Comparison of ENCODE assay signal across 12 cellular contexts in the genomic region with DNA sequence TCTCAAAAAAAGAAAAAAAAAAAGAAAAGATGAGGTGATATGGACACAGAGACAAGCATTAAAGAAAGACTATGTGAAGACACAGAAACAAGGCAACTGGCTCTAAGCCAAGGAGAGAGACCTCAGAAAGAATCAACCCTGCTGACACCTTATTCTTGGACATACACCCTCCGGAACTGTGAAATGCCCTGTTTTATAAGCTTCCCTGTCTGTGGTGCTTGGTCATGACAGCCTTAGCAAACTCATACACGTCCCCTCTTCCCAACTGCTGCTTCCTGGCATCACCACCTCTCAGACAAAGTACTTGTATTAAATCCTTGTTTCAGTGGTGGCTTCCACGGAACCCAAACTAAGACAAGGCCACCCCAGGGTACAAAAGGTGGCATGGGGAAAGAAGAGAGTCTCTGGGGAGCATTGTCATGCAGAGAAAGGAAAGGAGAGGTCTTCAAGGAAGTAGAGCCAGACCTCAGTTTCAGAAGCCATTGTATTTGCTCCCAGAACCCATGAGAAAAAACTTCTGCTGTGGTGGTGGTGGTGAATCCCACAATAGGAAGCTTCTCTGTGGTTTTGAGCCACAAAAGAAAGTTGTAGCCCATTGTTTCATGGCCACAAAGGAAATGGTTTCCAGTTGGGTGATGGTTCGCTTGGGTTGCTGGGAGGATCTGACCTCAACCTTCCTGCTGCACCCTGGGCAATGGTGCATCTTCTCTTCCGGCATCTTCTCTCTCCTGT. TPM values are rescaled to one million over a fixed set of nuclear protein-coding genes. Genes with fewer than 3 reads are reported as not detected.
A peak's percentile ranks its signal among the peaks of the same experiment; 100 is the strongest.
DNase-seq lines count a peak whose midpoint lies in the region; ATAC-seq and TF ChIP-seq lines count a peak whose summit lies in the region.
"Had no signal": no experiment of that assay in that cellular context is flagged by ENCODE, and none has a peak within 500 bp of the region (broad histone marks: within the 10 kb centered on the region; RNA-seq: fewer than 3 reads in every experiment).

No MANE protein-coding gene starts in this region.

- H3K4me1 ChIP-seq in naive thymus-derived CD4-positive, alpha-beta T cell (ENCODE audit: control insufficient read depth in 2 of 2, insufficient read depth in 2 of 2, low read length in 2 of 2): peaks cover 10 to 18% of the 10 kb centered on the region in 2 donors
- H3K4me1 ChIP-seq in vagina (no peaks in the 10 kb centered on the region), SK-N-SH (ENCODE audit: control insufficient read depth in 1 of 2, insufficient read depth in 2 of 2, low read depth in 1 of 2, low read length in 1 of 2) (peaks cover 0 to 5% of the 10 kb centered on the region in 2 experiments; a peak in 1 of 4 replicates)

- peaks cover 61% of the 10 kb centered on the region for H3K27me3 Mint-ChIP-seq in activated T-cell treated with anti-CD3 and anti-CD28 coated beads, Interleukin-2, amount 50 U/mL, for 24 hours
- H3K27me3 Mint-ChIP-seq in naive thymus-derived CD4-positive, alpha-beta T cell: peaks cover 20 to 73% (median 36%) of the 10 kb centered on the region in 5 donors

- H3K9me2 ChIP-seq in SK-N-SH: no peaks in the 10 kb centered on the region

- peak; percentile 92 for ATAC-seq in naive thymus-derived CD4-positive, alpha-beta T cell
- no peak for ATAC-seq in GM21526 (IDR thresholded peaks at IDR 0.05; ENCODE audit: low FRiP score, unreplicated experiment)

- H3K4me3 Mint-ChIP-seq in activated T-cell treated with anti-CD3 and anti-CD28 coated beads, Interleukin-2, amount 50 U/mL, for 24 hours: no peak overlapping the region
- peak overlapping the region; percentile 12 to 76 (median 46) for H3K4me3 Mint-ChIP-seq in naive thymus-derived CD4-positive, alpha-beta T cell

- CTCF ChIA-PET in naive thymus-derived CD4-positive, alpha-beta T cell (lab: Charles Lee): interaction anchor here (0.6 to 0.8 kb wide), 3 partner anchors 203 to 979 kb away, joined by 3 to 5 read pairs (median 4); no protein-coding TSS in a partner anchor
- CTCF ChIA-PET in SK-N-SH (lab: Yijun Ruan, JAX): interaction anchor here (0.6 to 1.5 kb wide), 3 partner anchors 15 to 203 kb away, joined by 3 to 4 read pairs (median 4); no protein-coding TSS in a partner anchor

- no peaks in the 10 kb centered on the region for H4K20me1 ChIP-seq in SK-N-SH (ENCODE audit: insufficient read depth)

- no peak overlapping the region for H3K4me2 ChIP-seq in SK-N-SH

- no peak overlapping the region for H3K27ac Mint-ChIP-seq in activated T-cell treated with anti-CD3 and anti-CD28 coated beads, Interleukin-2, amount 50 U/mL, for 24 hours
- H3K27ac Mint-ChIP-seq in naive thymus-derived CD4-positive, alpha-beta T cell: peak overlapping the region in 6 of 9 donors; percentile 48 to 69 (median 62)

- H3K4me3 ChIP-seq in naive thymus-derived CD4-positive, alpha-beta T cell (ENCODE audit: low read length): peak overlapping the region; percentile 1
- no peak overlapping the region for H3K4me3 ChIP-seq in vagina
- no peak overlapping the region for H3K4me3 ChIP-seq in SK-N-SH (ENCODE audit: low read depth in 2 of 2, low read length in 1 of 2)
- H3K4me3 ChIP-seq: MG63 had no signal

- POLR2A ChIA-PET in naive thymus-derived CD4-positive, alpha-beta T cell (lab: Charles Lee): no interaction called here
- POLR2A ChIA-PET in SK-N-SH (lab: Yijun Ruan, JAX): no interaction called here

- H3K27ac ChIP-seq in naive thymus-derived CD4-positive, alpha-beta T cell (ENCODE audit: low read depth, low read length): no peak overlapping the region
- H3K27ac ChIP-seq in vagina (no peak overlapping the region), SK-N-SH (ENCODE audit: low read depth in 2 of 2, low read length in 1 of 2) (no peak overlapping the region)

- peaks cover 0 to 24% (median 0%) of the 10 kb centered on the region in 3 experiments for H3K9me3 ChIP-seq in naive thymus-derived CD4-positive, alpha-beta T cell (ENCODE audit: control insufficient read depth in 2 of 3, low read length in 3 of 3)
- H3K9me3 ChIP-seq in vagina: no peaks in the 10 kb centered on the region
- H3K9me3 ChIP-seq in SK-N-SH: no peaks in the 10 kb centered on the region

- TF ChIP-seq CTCF in vagina (IDR thresholded peaks at IDR 0.05) (no peak), SK-N-SH (IDR thresholded peaks at IDR 0.05) (no peak)

- no peak overlapping the region for H3K9ac ChIP-seq in SK-N-SH

- WGBS in SK-N-SH (ENCODE audit: low lambda C conversion rate): 80% methylated on average over 5 of the region's 5 CpGs

- H3F3A ChIP-seq in SK-N-SH (replicated peaks; ENCODE audit: insufficient read depth): no peaks in the 10 kb centered on the region

- DNase-seq in NCI-H146 (lab: John Stamatoyannopoulos, UW): peak; percentile 19
- no peak for DNase-seq in NCI-H146 treated with DMSO at 0.1 percent for 48 hours (lab: John Stamatoyannopoulos, UW; ENCODE audit: unreplicated experiment)
- peak; percentile 100 for DNase-seq in MV-4-11 (lab: John Stamatoyannopoulos, UW)
- peak; percentile 33 for DNase-seq in activated T-cell treated with anti-CD3 and anti-CD28 coated beads, Interleukin-2, amount 50 U/mL, for 24 hours
- DNase-seq in naive thymus-derived CD4-positive, alpha-beta T cell: peak in 8 of 9 donors; percentile 45 to 78 (median 67)
- DNase-seq in vagina (ENCODE audit: extremely low spot score in 2 of 2): no peak
- no peak for DNase-seq in SK-N-SH
- DNase-seq: MG63, SW 1271 had no signal

- peaks cover 8% of the 10 kb centered on the region for H3K4me1 Mint-ChIP-seq in activated T-cell treated with anti-CD3 and anti-CD28 coated beads, Interleukin-2, amount 50 U/mL, for 24 hours (ENCODE audit: low read depth)
- peaks cover 6 to 22% (median 13%) of the 10 kb centered on the region in 7 donors for H3K4me1 Mint-ChIP-seq in naive thymus-derived CD4-positive, alpha-beta T cell

- no peaks in the 10 kb centered on the region for H3K36me3 ChIP-seq in naive thymus-derived CD4-positive, alpha-beta T cell (ENCODE audit: control insufficient read depth in 2 of 3, insufficient read depth in 3 of 3, low read length in 3 of 3)
- H3K36me3 ChIP-seq in vagina (no peaks in the 10 kb centered on the region), SK-N-SH (replicated peaks in 1 of 2; ENCODE audit: control insufficient read depth in 1 of 2, insufficient read depth in 2 of 2, low read length in 1 of 2) (no peaks in the 10 kb centered on the region)
- H3K36me3 ChIP-seq: MG63 had no signal

- intact Hi-C loops in naive thymus-derived CD4-positive, alpha-beta T cell (cut with micrococcal nuclease): no loop called here
- intact Hi-C loops in vagina (cut with DNase I): no loop called here

- no peak for TF ChIP-seq POLR2A in vagina (IDR thresholded peaks at IDR 0.05)

- TF ChIP-seq RAD21 in SK-N-SH (IDR thresholded peaks at IDR 0.05; ENCODE audit: low read length): no peak

- no peaks in the 10 kb centered on the region for H3K36me3 Mint-ChIP-seq in activated T-cell treated with anti-CD3 and anti-CD28 coated beads, Interleukin-2, amount 50 U/mL, for 24 hours (ENCODE audit: low read depth)
- H3K36me3 Mint-ChIP-seq in naive thymus-derived CD4-positive, alpha-beta T cell: peaks cover 0 to 3% (median 0%) of the 10 kb centered on the region in 5 donors

- peaks cover 4% of the 10 kb centered on the region for H3K9me3 Mint-ChIP-seq in activated T-cell treated with anti-CD3 and anti-CD28 coated beads, Interleukin-2, amount 50 U/mL, for 24 hours
- peaks cover 0 to 38% (median 10%) of the 10 kb centered on the region in 11 donors for H3K9me3 Mint-ChIP-seq in naive thymus-derived CD4-positive, alpha-beta T cell

- no peak for TF ChIP-seq EP300 in SK-N-SH (IDR thresholded peaks at IDR 0.05; ENCODE audit: borderline replicate concordance in 1 of 2, low read depth in 1 of 2, low read length in 1 of 2)

- no peaks in the 10 kb centered on the region for H3K79me2 ChIP-seq in SK-N-SH (ENCODE audit: insufficient read depth)

- H2AFZ ChIP-seq in SK-N-SH (ENCODE audit: low read depth): no peak overlapping the region

- peaks cover 0 to 3% of the 10 kb centered on the region in 2 donors for H3K27me3 ChIP-seq in naive thymus-derived CD4-positive, alpha-beta T cell (ENCODE audit: control insufficient read depth in 2 of 2, insufficient read depth in 2 of 2, low read length in 2 of 2)
- no peaks in the 10 kb centered on the region for H3K27me3 ChIP-seq in vagina
- no peaks in the 10 kb centered on the region; the same call in 1 of the 2 replicates for H3K27me3 ChIP-seq in SK-N-SH (ENCODE audit: insufficient read depth)

TF ChIP-seq in SK-N-SH, 30 proteins besides CTCF, POLR2A, EP300 and RAD21 (continues in another document):
- TF ChIP-seq TEAD4 (IDR thresholded peaks at IDR 0.05; ENCODE audit: borderline replicate concordance, insufficient read depth) (no peak), FOXJ3 (CRISPR knock-in tag; IDR thresholded peaks at IDR 0.05) (no peak), SIN3A (IDR thresholded peaks at IDR 0.05; ENCODE audit: borderline replicate concordance, low read depth, low read length) (no peak)

RNA-seq across cellular contexts. Expression of a gene that starts 16.3 kb away (rescaled TPM):
- total RNA-seq in naive thymus-derived CD4-positive, alpha-beta T cell: not detected
- not detected for polyA plus RNA-seq in naive thymus-derived CD4-positive, alpha-beta T cell
- total RNA-seq in vagina: not detected
- polyA plus RNA-seq in SK-N-SH (2012; rRNA removed): not detected in 2 replicates
- polyA plus RNA-seq in SK-N-SH (2012; cell fraction: cytosol; rRNA removed): not detected in 2 replicates
- not detected in 2 replicates for polyA plus RNA-seq in SK-N-SH (2012; cell fraction: nucleus; rRNA removed)
- total RNA-seq: bronchial epithelial cell, posterior vena cava had no signal

RNA-seq across cellular contexts. Expression of a gene that starts 17.3 kb away (rescaled TPM):
- total RNA-seq in naive thymus-derived CD4-positive, alpha-beta T cell: 1 to 10 TPM in 2 of 5 experiments, under 1 TPM in 1, not detected in 2; 0.73 to 5.2 (median 1.5) TPM
- not detected for polyA plus RNA-seq in naive thymus-derived CD4-positive, alpha-beta T cell
- 65.8 TPM for total RNA-seq in vagina
- polyA plus RNA-seq in SK-N-SH (2012; rRNA removed): 14.0 and 18.3 TPM in 2 replicates
- polyA plus RNA-seq in SK-N-SH (2012; cell fraction: cytosol; rRNA removed): 5.5 and 9.7 TPM in 2 replicates
- 68.6 and 74.5 TPM in 2 replicates for polyA plus RNA-seq in SK-N-SH (2012; cell fraction: nucleus; rRNA removed)

RNA-seq across cellular contexts. Expression of a gene that starts 40.3 kb away (rescaled TPM):
- total RNA-seq in naive thymus-derived CD4-positive, alpha-beta T cell: not detected
- polyA plus RNA-seq in naive thymus-derived CD4-positive, alpha-beta T cell: not detected
- not detected for total RNA-seq in vagina
- 0.21 TPM in 1 of 2 replicates, not detected in the other for polyA plus RNA-seq in SK-N-SH (2012; rRNA removed)
- polyA plus RNA-seq in SK-N-SH (2012; cell fraction: cytosol; rRNA removed): 0.08 and 0.25 TPM in 2 replicates
- polyA plus RNA-seq in SK-N-SH (2012; cell fraction: nucleus; rRNA removed): 0.41 and 0.66 TPM in 2 replicates
- total RNA-seq: bronchial epithelial cell had no signal

RNA-seq across cellular contexts. Expression of a gene that starts 59.8 kb away (rescaled TPM):
- total RNA-seq in naive thymus-derived CD4-positive, alpha-beta T cell: 10 to 100 TPM in 2 of 5 experiments, 1 to 10 TPM in 3; 7.4 to 38.2 (median 8.8) TPM
- 1 to 10 TPM; 1.4 to 2.3 TPM for polyA plus RNA-seq in naive thymus-derived CD4-positive, alpha-beta T cell
- total RNA-seq in vagina: 33.9 TPM
- polyA plus RNA-seq in SK-N-SH (2012; rRNA removed): 25.0 and 27.0 TPM in 2 replicates
- polyA plus RNA-seq in SK-N-SH (2012; cell fraction: cytosol; rRNA removed): 11.2 and 17.2 TPM in 2 replicates
- polyA plus RNA-seq in SK-N-SH (2012; cell fraction: nucleus; rRNA removed): 30.6 and 31.2 TPM in 2 replicates

Comparison
In these comparisons a context has a peak if more than half of its experiments do, and no peak if none do; other contexts are left out.
1. DNase-seq: peak in NCI-H146 (single experiment), MV-4-11 (single experiment), activated T-cell treated with anti-CD3 and anti-CD28 coated beads, Interleukin-2, amount 50 U/mL, for 24 hours (single experiment) and naive thymus-derived CD4-positive, alpha-beta T cell (8 of 9); none in NCI-H146 treated with DMSO at 0.1 percent for 48 hours (single experiment), vagina (0 of 2) and SK-N-SH (single experiment).
2. RNA of a gene that starts 17.3 kb away (total RNA-seq): 65.8 TPM in vagina (single experiment); 0.73 to 5.2 TPM in naive thymus-derived CD4-positive, alpha-beta T cell; every median in the first group is over 10 times any median in the second.